Comparison of ENCODE assay signal across 13 cellular contexts in genomic region chr3:193977622-193978021, GRCh38.
"Had no signal": no experiment of that assay in that cellular context is flagged by ENCODE, and none has a peak within 500 bp of the region (broad histone marks: within the 10 kb centered on the region; RNA-seq: fewer than 3 reads in every experiment).

No MANE protein-coding gene starts in this region.

- H3K4me3 ChIP-seq: heart left ventricle had no signal

- ATAC-seq: activated CD4-positive, CD25-positive, alpha-beta regulatory T cell treated with anti-CD3 and anti-CD28 coated beads, Interleukin-2, amount 50 U/mL, for 24 hours; heart left ventricle; naive thymus-derived CD8-positive, alpha-beta T cell; right cardiac atrium; stimulated activated naive B cell treated with anti-CD40 and anti-IgM and Interleukin-4, amounts not matched to agents 10 μg/mL and 1 μg/mL and 100 μg/mL, for 72 hours; T-helper 17 cell had no signal

- DNase-seq: activated effector memory CD4-positive, alpha-beta T cell treated with Interleukin-2 at 50 U/mL for 16 hours; amygdala; cerebellar nuclear complex; heart left ventricle; midbrain; naive thymus-derived CD8-positive, alpha-beta T cell; nucleus accumbens; stimulated activated CD4-positive, alpha-beta T cell treated with anti-CD3 and anti-CD28 coated beads, Interleukin-2, amount 100 ng/mL, for 24 hours; stimulated activated naive B cell treated with anti-CD40 and anti-IgM and Interleukin-4, amounts not matched to agents 10 μg/mL and 1 μg/mL and 100 μg/mL, for 72 hours; substantia nigra; T-helper 17 cell had no signal

- H3K36me3 ChIP-seq: heart left ventricle had no signal

- H3K9me3 ChIP-seq: heart left ventricle had no signal
